ENCODE assay signal across 8 cellular contexts in the genomic region with DNA sequence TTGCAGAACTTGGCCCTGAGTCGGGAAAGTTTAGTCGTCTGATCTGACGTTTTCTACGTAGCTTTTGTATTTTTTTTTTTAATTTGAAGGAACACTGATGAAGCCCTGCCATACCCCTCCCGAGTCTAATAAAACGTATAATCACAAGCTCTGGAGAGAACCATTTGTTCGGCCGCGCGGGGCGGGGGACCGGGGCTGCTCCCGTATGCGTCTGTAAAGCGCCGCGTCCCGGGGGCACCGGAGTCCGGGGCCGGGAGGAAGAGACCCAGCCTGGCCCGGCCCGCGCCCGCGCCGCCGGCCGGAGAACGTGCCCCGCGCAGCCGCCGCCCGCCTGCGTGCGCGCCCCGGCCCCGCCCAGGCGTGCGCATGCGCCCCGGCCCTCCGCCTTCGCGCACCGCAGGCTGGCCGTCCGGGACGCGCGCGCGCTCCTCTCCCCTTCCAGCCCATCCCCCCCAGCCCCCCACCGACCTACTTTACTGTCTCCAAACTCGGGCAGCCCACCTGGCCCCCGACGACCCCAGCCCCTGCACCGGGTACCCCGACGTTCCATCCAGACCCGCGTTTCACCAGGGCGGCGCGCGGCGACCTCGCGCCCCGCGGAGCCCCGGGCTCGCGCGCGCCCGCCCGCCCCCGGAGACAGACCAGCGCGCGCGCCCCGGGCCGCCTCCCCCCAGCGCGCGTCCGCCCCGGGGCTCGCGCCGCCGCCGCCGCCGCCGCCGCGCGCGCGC. TPM values are rescaled to one million over a fixed set of nuclear protein-coding genes. Genes with fewer than 3 reads are reported as not detected.
DNase-seq lines count a peak whose midpoint lies in the region; ATAC-seq and FAIRE-seq lines count a peak whose summit lies in the region.

No MANE protein-coding gene starts in this region.

- H3K4me1 Mint-ChIP-seq in natural killer cell treated with Interleukin-12 subunit alpha and Interleukin-12 subunit beta and Interleukin-15 and Interleukin-18, amount 100 ng/mL, for 72 hours (ENCODE audit: low read depth in 2 of 2): peaks cover 19 to 31% of the 10 kb centered on the region in 2 donors

- DNase-seq in C1 segment of cervical spinal cord (lab: John Stamatoyannopoulos, UW) (peak in 11 of 14 donors; percentile 36 to 86 (median 69)), HT1080 (ENCODE audit: low read depth) (peak; percentile 38), RCC 7860 (ENCODE audit: low spot score) (peak; percentile 27), fibroblast of peridontal ligament (ENCODE audit: extremely low read depth) (peak; percentile 54)
- peak; percentile 71 for DNase-seq in activated T-helper 9 cell treated with anti-CD3 and anti-CD28 coated beads, Interleukin-2, amount 50 U/mL, for 16 hours (ENCODE audit: low read depth)
- peak; percentile 89 for DNase-seq in natural killer cell treated with Interleukin-12 subunit alpha and Interleukin-12 subunit beta and Interleukin-15 and Interleukin-18, amount 100 ng/mL, for 72 hours (ENCODE audit: low spot score)

- no peaks in the 10 kb centered on the region for H3K27me3 Mint-ChIP-seq in natural killer cell treated with Interleukin-12 subunit alpha and Interleukin-12 subunit beta and Interleukin-15 and Interleukin-18, amount 100 ng/mL, for 72 hours

- H3K4me3 ChIP-seq in stomach smooth muscle (ENCODE audit: low read length in 2 of 2): peak overlapping the region; percentile 79 to 87

- peak overlapping the region; percentile 88 for H3K27ac Mint-ChIP-seq in natural killer cell treated with Interleukin-12 subunit alpha and Interleukin-12 subunit beta and Interleukin-15 and Interleukin-18, amount 100 ng/mL, for 72 hours

- H3K9ac ChIP-seq in stomach smooth muscle (ENCODE audit: low read length in 2 of 2): peak overlapping the region; percentile 94 to 96

- H3K9me3 Mint-ChIP-seq in natural killer cell treated with Interleukin-12 subunit alpha and Interleukin-12 subunit beta and Interleukin-15 and Interleukin-18, amount 100 ng/mL, for 72 hours: no peaks in the 10 kb centered on the region

- H3K36me3 Mint-ChIP-seq in natural killer cell treated with Interleukin-12 subunit alpha and Interleukin-12 subunit beta and Interleukin-15 and Interleukin-18, amount 100 ng/mL, for 72 hours: peaks cover 4% of the 10 kb centered on the region

- H3K9me3 ChIP-seq in stomach smooth muscle (ENCODE audit: control insufficient read depth in 2 of 2, low read length in 2 of 2): no peaks in the 10 kb centered on the region

- H3K4me3 Mint-ChIP-seq in natural killer cell treated with Interleukin-12 subunit alpha and Interleukin-12 subunit beta and Interleukin-15 and Interleukin-18, amount 100 ng/mL, for 72 hours: peak overlapping the region; percentile 92

- H3K27ac ChIP-seq in stomach smooth muscle (ENCODE audit: low read length): peak overlapping the region; percentile 94

- peaks cover 37% of the 10 kb centered on the region for H3K4me1 ChIP-seq in stomach smooth muscle (ENCODE audit: control insufficient read depth, insufficient read depth, low read length)

- FAIRE-seq in RCC 7860 (lab: Jason Lieb, UNC): no peak

- no peaks in the 10 kb centered on the region for H3K27me3 ChIP-seq in stomach smooth muscle (ENCODE audit: control insufficient read depth in 1 of 2, insufficient read depth in 2 of 2, low read length in 2 of 2)

- ATAC-seq in GM19328 (IDR thresholded peaks at IDR 0.05; ENCODE audit: unreplicated experiment): peak; percentile 34
- ATAC-seq in natural killer cell treated with Interleukin-12 subunit alpha and Interleukin-12 subunit beta and Interleukin-15 and Interleukin-18, amount 100 ng/mL, for 72 hours: peak; percentile 84 to 85

- peaks cover 11 to 23% of the 10 kb centered on the region in 2 donors for H3K36me3 ChIP-seq in stomach smooth muscle (ENCODE audit: control insufficient read depth in 2 of 2, insufficient read depth in 2 of 2, low read length in 2 of 2)

RNA-seq across cellular contexts. Expression of a gene that starts 0.8 kb away (rescaled TPM):
- 106 and 129 TPM in 2 replicates for total RNA-seq in HT1080 (2014; rRNA removed; shearing (Covaris generic))
- polyA plus RNA-seq in HT1080 (2015; cell fraction: cytosol; rRNA removed): 102 and 106 TPM in 2 replicates
- 68.1 and 82.6 TPM in 2 replicates for polyA plus RNA-seq in HT1080 (2015; cell fraction: nucleus; rRNA removed)
- total RNA-seq in natural killer cell treated with Interleukin-12 subunit alpha and Interleukin-12 subunit beta and Interleukin-15 and Interleukin-18, amount 100 ng/mL, for 72 hours: 100 to 1,000 TPM in 1 of 2 donors, 10 to 100 TPM in 1; 90.4 to 102 TPM

RNA-seq across cellular contexts. Expression of a gene that starts 14.3 kb away (rescaled TPM):
- total RNA-seq in HT1080 (2014; rRNA removed; shearing (Covaris generic)): not detected in 2 replicates
- polyA plus RNA-seq in HT1080 (2015; cell fraction: cytosol; rRNA removed): not detected in 2 replicates
- polyA plus RNA-seq in HT1080 (2015; cell fraction: nucleus; rRNA removed): not detected in 2 replicates
- total RNA-seq in natural killer cell treated with Interleukin-12 subunit alpha and Interleukin-12 subunit beta and Interleukin-15 and Interleukin-18, amount 100 ng/mL, for 72 hours: 1 to 10 TPM in 1 of 2 donors, under 1 TPM in 1; 0.92 to 2.4 TPM

RNA-seq across cellular contexts. Expression of a gene that starts 19.2 kb away (rescaled TPM):
- total RNA-seq in HT1080 (2014; rRNA removed; shearing (Covaris generic)): 0.23 and 1.3 TPM in 2 replicates
- polyA plus RNA-seq in HT1080 (2015; cell fraction: cytosol; rRNA removed): 0.55 and 0.85 TPM in 2 replicates
- polyA plus RNA-seq in HT1080 (2015; cell fraction: nucleus; rRNA removed): not detected in 2 replicates
- 1 to 10 TPM; 1.5 to 2.7 TPM for total RNA-seq in natural killer cell treated with Interleukin-12 subunit alpha and Interleukin-12 subunit beta and Interleukin-15 and Interleukin-18, amount 100 ng/mL, for 72 hours

RNA-seq across cellular contexts. Expression of a gene that starts 24.0 kb away (rescaled TPM):
- total RNA-seq in HT1080 (2014; rRNA removed; shearing (Covaris generic)): not detected in 2 replicates
- not detected in 2 replicates for polyA plus RNA-seq in HT1080 (2015; cell fraction: cytosol; rRNA removed)
- not detected in 2 replicates for polyA plus RNA-seq in HT1080 (2015; cell fraction: nucleus; rRNA removed)
- under 1 TPM in 1 of 2 donors, not detected in 1; 0.38 TPM for total RNA-seq in natural killer cell treated with Interleukin-12 subunit alpha and Interleukin-12 subunit beta and Interleukin-15 and Interleukin-18, amount 100 ng/mL, for 72 hours

RNA-seq across cellular contexts. Expression of a gene that starts 39.4 kb away (rescaled TPM):
- not detected in 2 replicates for total RNA-seq in HT1080 (2014; rRNA removed; shearing (Covaris generic))
- not detected in 2 replicates for polyA plus RNA-seq in HT1080 (2015; cell fraction: cytosol; rRNA removed)
- not detected in 2 replicates for polyA plus RNA-seq in HT1080 (2015; cell fraction: nucleus; rRNA removed)
- total RNA-seq in natural killer cell treated with Interleukin-12 subunit alpha and Interleukin-12 subunit beta and Interleukin-15 and Interleukin-18, amount 100 ng/mL, for 72 hours: not detected

Comparison
In these comparisons a context has a peak if more than half of its experiments do, and no peak if none do; other contexts are left out.
1. Peak in every context shown above with its lines: DNase-seq, ATAC-seq, H3K4me3 ChIP-seq and H3K27ac ChIP-seq.
2. DNase-seq: peak in every context shown above with its lines; median percentile 89 in natural killer cell treated with Interleukin-12 subunit alpha and Interleukin-12 subunit beta and Interleukin-15 and Interleukin-18, amount 100 ng/mL, for 72 hours; 71 in activated T-helper 9 cell treated with anti-CD3 and anti-CD28 coated beads, Interleukin-2, amount 50 U/mL, for 16 hours; 69 in C1 segment of cervical spinal cord; 54 in fibroblast of peridontal ligament; 38 in HT1080; 27 in RCC 7860.